8 cellular contexts compared by ENCODE assay signal in genomic region chr2:9951522-9952285, GRCh38. TPM values are rescaled to one million over a fixed set of nuclear protein-coding genes. Genes with fewer than 3 reads are reported as not detected.
A peak's percentile ranks its signal among the peaks of the same experiment; 100 is the strongest.
DNase-seq lines count a peak whose midpoint lies in the region; TF ChIP-seq lines count a peak whose summit lies in the region.

Gene GRHL1 (plus strand): TSS chr2:9951693. CDS start chr2:9951834, 141 bp downstream.

- intact Hi-C loops in activated naive CD4-positive, alpha-beta T cell treated with anti-CD3 and anti-CD28 coated beads for 36 hours (cut with micrococcal nuclease) = loop anchor here (1.0 to 10.0 kb wide), 6 partner anchors 25 to 498 kb away; partner anchors contain the start of gene TAF1B

- peak within 1 kb of the TSS in 4 of 5 donors; percentile 24 to 72 (median 60) for H3K9ac ChIP-seq in subcutaneous abdominal adipose tissue (ENCODE audit: low read length in 5 of 5)

- H3K4me1 ChIP-seq in neutrophil (ENCODE audit: control insufficient read depth in 1 of 2, insufficient read depth in 1 of 2, low read depth in 1 of 2, low read length in 1 of 2) (peaks cover 13 to 14% of the 10 kb centered on the region in 2 experiments), subcutaneous abdominal adipose tissue (ENCODE audit: control insufficient read depth in 5 of 5, insufficient read depth in 5 of 5, low read length in 5 of 5) (peaks cover 2 to 24% (median 23%) of the 10 kb centered on the region in 5 donors)

- CTCF ChIA-PET in activated naive CD4-positive, alpha-beta T cell treated with anti-CD3 and anti-CD28 coated beads for 36 hours (lab: Charles Lee) = interaction anchor here (1.0 kb wide), 1 partner anchor 152 kb away, joined by 5 read pairs; no protein-coding TSS in a partner anchor

- no peaks in the 10 kb centered on the region for H3K36me3 Mint-ChIP-seq in HFFc6 (ENCODE audit: low read depth)
- no peaks in the 10 kb centered on the region for H3K36me3 Mint-ChIP-seq in activated naive CD4-positive, alpha-beta T cell treated with anti-CD3 and anti-CD28 coated beads for 36 hours (ENCODE audit: low read depth)

- peaks cover 3% of the 10 kb centered on the region for H3K27me3 Mint-ChIP-seq in HFFc6 (ENCODE audit: insufficient read depth)
- peaks cover 32% of the 10 kb centered on the region for H3K27me3 Mint-ChIP-seq in activated naive CD4-positive, alpha-beta T cell treated with anti-CD3 and anti-CD28 coated beads for 36 hours (ENCODE audit: low read depth)

- peaks cover 23% of the 10 kb centered on the region for H3K4me1 Mint-ChIP-seq in HFFc6 (ENCODE audit: low read depth)
- H3K4me1 Mint-ChIP-seq in activated naive CD4-positive, alpha-beta T cell treated with anti-CD3 and anti-CD28 coated beads for 36 hours (ENCODE audit: low read depth) = peaks cover 2% of the 10 kb centered on the region

- peak within 1 kb of the TSS; percentile 75 for H3K4me3 Mint-ChIP-seq in HFFc6
- H3K4me3 Mint-ChIP-seq in activated naive CD4-positive, alpha-beta T cell treated with anti-CD3 and anti-CD28 coated beads for 36 hours = peak within 1 kb of the TSS; percentile 75

- no peaks in the 10 kb centered on the region for H3K9me3 Mint-ChIP-seq in HFFc6
- no peaks in the 10 kb centered on the region for H3K9me3 Mint-ChIP-seq in activated naive CD4-positive, alpha-beta T cell treated with anti-CD3 and anti-CD28 coated beads for 36 hours

- H3K36me3 ChIP-seq in neutrophil = no peaks in the 10 kb centered on the region
- peaks cover 0 to 3% (median 0%) of the 10 kb centered on the region in 5 donors for H3K36me3 ChIP-seq in subcutaneous abdominal adipose tissue (ENCODE audit: control insufficient read depth in 5 of 5, insufficient read depth in 5 of 5, low read length in 5 of 5)

- H3K27ac ChIP-seq in neutrophil = peak within 1 kb of the TSS; percentile 33
- H3K27ac ChIP-seq in subcutaneous abdominal adipose tissue (ENCODE audit: low read depth, low read length) = no peak within 1 kb of the TSS

- peak; percentile 91 for DNase-seq in G401 (ENCODE audit: low spot score)
- DNase-seq in HFFc6 = peak; percentile 80
- DNase-seq in MV-4-11 (lab: John Stamatoyannopoulos, UW) = peak; percentile 79
- DNase-seq in SK-MEL-5 (ENCODE audit: low read depth, low spot score) = peak; percentile 94
- DNase-seq in activated naive CD4-positive, alpha-beta T cell treated with anti-CD3 and anti-CD28 coated beads for 36 hours = peak; percentile 88
- peak; percentile 100 for DNase-seq in germinal center (ENCODE audit: low spot score)

- in situ Hi-C loops in G401 (cut with HindIII; ENCODE audit: low sequenced_read_pairs) (loop anchor here (25.0 kb wide), 1 partner anchor 139 kb away; no protein-coding TSS in a partner anchor), SK-MEL-5 (cut with HindIII; ENCODE audit: low pct_unique_long_range_greater_than_20kb, low sequenced_read_pairs) (loop anchor here (25.0 kb wide), 1 partner anchor 114 kb away; the partner anchor contains the start of gene TAF1B)

- TF ChIP-seq CTCF in HFFc6 (IDR thresholded peaks at IDR 0.05) (no peak), neutrophil (IDR thresholded peaks at IDR 0.05) (peak; percentile 38)

- no peak within 1 kb of the TSS for H3K27ac Mint-ChIP-seq in HFFc6
- no peak within 1 kb of the TSS for H3K27ac Mint-ChIP-seq in activated naive CD4-positive, alpha-beta T cell treated with anti-CD3 and anti-CD28 coated beads for 36 hours

- H3K9me3 ChIP-seq in neutrophil (no peaks in the 10 kb centered on the region), subcutaneous abdominal adipose tissue (ENCODE audit: control insufficient read depth in 5 of 5, low read length in 5 of 5) (no peaks in the 10 kb centered on the region)

- peak within 1 kb of the TSS; percentile 62 to 76 for H3K4me3 ChIP-seq in neutrophil (ENCODE audit: low read depth in 1 of 2, low read length in 1 of 2)
- peak within 1 kb of the TSS; percentile 62 to 75 (median 72) for H3K4me3 ChIP-seq in subcutaneous abdominal adipose tissue (ENCODE audit: low read depth in 1 of 5, low read length in 5 of 5)

- H3K27me3 ChIP-seq in neutrophil (peaks cover 93% of the 10 kb centered on the region), subcutaneous abdominal adipose tissue (ENCODE audit: control insufficient read depth in 5 of 5, insufficient read depth in 4 of 5, low read length in 5 of 5) (no peaks in the 10 kb centered on the region)

RNA-seq across cellular contexts. Expression of gene GRHL1, which starts in this region (rescaled TPM):
- 0.14 and 0.98 TPM in 2 replicates for total RNA-seq in G401 (2014; rRNA removed; shearing (Covaris generic))
- under 1 TPM; 0.46 to 0.76 (median 0.59) TPM for total RNA-seq in HFFc6 (2021; fragmentation: NEBNext Ultra II Directional; extraction: Animal tissue kit (Norgen Biotek cat#: 25700))
- 1.9 and 2.1 TPM in 2 replicates for total RNA-seq in SK-MEL-5 (2014; rRNA removed; shearing (Covaris generic))
- 2.3 and 3.3 TPM in 2 replicates for polyA plus RNA-seq in SK-MEL-5 (2015; cell fraction: cytosol; rRNA removed)
- polyA plus RNA-seq in SK-MEL-5 (2015; cell fraction: nucleus; rRNA removed) = 13.3 and 24.3 TPM in 2 replicates
- under 1 TPM; 0.69 to 0.79 TPM for total RNA-seq in activated naive CD4-positive, alpha-beta T cell treated with anti-CD3 and anti-CD28 coated beads for 36 hours

Comparison
In these comparisons a context has a peak if more than half of its experiments do, and no peak if none do; other contexts are left out.
1. Peak in DNase-seq in G401; RNA of the gene not detected or under 1 TPM.
2. Peak in DNase-seq in HFFc6; RNA of the gene not detected or under 1 TPM.
3. Peak in DNase-seq in activated naive CD4-positive, alpha-beta T cell treated with anti-CD3 and anti-CD28 coated beads for 36 hours; RNA of the gene not detected or under 1 TPM.